ENCODE assay signal across 8 cellular contexts in the genomic region with DNA sequence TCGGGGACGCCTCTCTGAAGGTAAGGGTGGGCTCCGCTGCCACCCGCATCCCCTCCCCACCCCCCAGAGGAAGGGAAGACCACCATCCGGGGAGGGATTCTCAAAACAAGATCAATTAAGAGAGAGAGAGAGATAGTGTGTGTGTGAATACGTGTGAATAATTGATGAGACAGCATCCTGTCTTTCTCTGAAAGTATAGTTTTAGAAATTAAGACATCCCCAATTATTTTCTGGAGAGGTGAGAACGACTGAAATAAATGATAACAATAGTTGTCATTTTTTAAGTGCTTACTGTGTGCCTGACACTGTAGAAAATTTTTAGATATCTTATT. TPM values are rescaled to one million over a fixed set of nuclear protein-coding genes. Genes with fewer than 3 reads are reported as not detected.
DNase-seq lines count a peak whose midpoint lies in the region; ATAC-seq and TF ChIP-seq lines count a peak whose summit lies in the region.

No MANE protein-coding gene starts in this region.

- POLR2A ChIA-PET in activated B cell treated with CpG ODN at 0.5 μM for 24 hours (lab: Charles Lee): interaction anchor here (0.7 kb wide), 1 partner anchor 71 kb away, joined by 4 read pairs; no protein-coding TSS in a partner anchor

- H3K36me3 Mint-ChIP-seq in activated B cell treated with CpG ODN at 0.5 μM for 24 hours (ENCODE audit: low read depth): no peaks in the 10 kb centered on the region

- TF ChIP-seq CTCF in activated B cell treated with CpG ODN at 0.5 μM for 24 hours (IDR thresholded peaks at IDR 0.05): no peak

- H3K27ac ChIP-seq in iPS-18a (ENCODE audit: low read length) (no peak overlapping the region), thymus (ENCODE audit: low read depth) (peak overlapping the region; percentile 84)

- peak overlapping the region; percentile 90 for H3K4me3 Mint-ChIP-seq in activated B cell treated with CpG ODN at 0.5 μM for 24 hours

- no peak overlapping the region for H3K9ac ChIP-seq in iPS-18a (ENCODE audit: low read length)

- no peaks in the 10 kb centered on the region for H3K27me3 Mint-ChIP-seq in activated B cell treated with CpG ODN at 0.5 μM for 24 hours

- 7% methylated on average over 7 of the region's 7 CpGs for WGBS in thymus

- peak; percentile 86 for DNase-seq in activated CD8-positive, alpha-beta memory T cell treated with anti-CD3 and anti-CD28 coated beads for 24 hours
- DNase-seq in activated CD8-positive, alpha-beta memory T cell treated with anti-CD3 and anti-CD28 coated beads, Interleukin-2, amount 50 U/mL, for 4 hours: no peak
- DNase-seq in activated B cell treated with CpG ODN at 0.5 μM for 24 hours (no peak), SW 1271 (lab: John Stamatoyannopoulos, UW) (no peak), SHP77 treated with DMSO at 0.1 percent for 48 hours (lab: John Stamatoyannopoulos, UW) (no peak)
- DNase-seq in stimulated activated CD4-positive, alpha-beta T cell treated with anti-CD3 and anti-CD28 coated beads, Interleukin-4, amount 100 ng/mL, for 24 hours: no peak

- H3K4me1 ChIP-seq in iPS-18a (ENCODE audit: control insufficient read depth, low read depth, low read length) (no peaks in the 10 kb centered on the region), thymus (ENCODE audit: control insufficient read depth, insufficient read depth, low read length) (peaks cover 4% of the 10 kb centered on the region)

- no peaks in the 10 kb centered on the region for H3K36me3 ChIP-seq in iPS-18a (ENCODE audit: control insufficient read depth, low read depth, low read length)
- H3K36me3 ChIP-seq in thymus (ENCODE audit: control insufficient read depth, insufficient read depth): no peaks in the 10 kb centered on the region

- intact Hi-C loops in activated B cell treated with CpG ODN at 0.5 μM for 24 hours (cut with micrococcal nuclease): loop anchor here (5.0 to 10.0 kb wide), 2 partner anchors 104 to 472 kb away; no protein-coding TSS in a partner anchor

- CTCF ChIA-PET in activated B cell treated with CpG ODN at 0.5 μM for 24 hours (lab: Charles Lee): interaction anchor here (0.8 to 1.4 kb wide), 4 partner anchors 36 to 88 kb away, joined by 3 to 5 read pairs (median 4); no protein-coding TSS in a partner anchor

- no peaks in the 10 kb centered on the region for H3K9me3 Mint-ChIP-seq in activated B cell treated with CpG ODN at 0.5 μM for 24 hours

- peaks cover 25% of the 10 kb centered on the region for H3K4me1 Mint-ChIP-seq in activated B cell treated with CpG ODN at 0.5 μM for 24 hours

- H3K9me3 ChIP-seq in iPS-18a (ENCODE audit: control insufficient read depth, low read depth, low read length) (no peaks in the 10 kb centered on the region), thymus (ENCODE audit: control insufficient read depth) (no peaks in the 10 kb centered on the region)

- no peak for ATAC-seq in activated B cell treated with CpG ODN at 0.5 μM for 24 hours (ENCODE audit: low read depth)

- H3K4me3 ChIP-seq in iPS-18a (ENCODE audit: low read length) (peak overlapping the region; percentile 70), thymus (ENCODE audit: low read length) (peak overlapping the region; percentile 78)

- peaks cover 13% of the 10 kb centered on the region for H3K27me3 ChIP-seq in iPS-18a (ENCODE audit: control insufficient read depth, insufficient read depth, low read length)
- H3K27me3 ChIP-seq in thymus (ENCODE audit: control insufficient read depth, insufficient read depth): no peaks in the 10 kb centered on the region

- H3K27ac Mint-ChIP-seq in activated B cell treated with CpG ODN at 0.5 μM for 24 hours: peak overlapping the region; percentile 86

RNA-seq across cellular contexts. Expression of a gene that starts 0.8 kb away (rescaled TPM):
- 1.7 and 2.2 TPM in 2 replicates for total RNA-seq in activated B cell treated with CpG ODN at 0.5 μM for 24 hours
- polyA plus RNA-seq in thymus: 9.8 TPM

RNA-seq across cellular contexts. Expression of a gene that starts 45.0 kb away (rescaled TPM):
- not detected in 2 replicates for total RNA-seq in activated B cell treated with CpG ODN at 0.5 μM for 24 hours
- polyA plus RNA-seq in thymus: 2.3 TPM
